In the genomic region with DNA sequence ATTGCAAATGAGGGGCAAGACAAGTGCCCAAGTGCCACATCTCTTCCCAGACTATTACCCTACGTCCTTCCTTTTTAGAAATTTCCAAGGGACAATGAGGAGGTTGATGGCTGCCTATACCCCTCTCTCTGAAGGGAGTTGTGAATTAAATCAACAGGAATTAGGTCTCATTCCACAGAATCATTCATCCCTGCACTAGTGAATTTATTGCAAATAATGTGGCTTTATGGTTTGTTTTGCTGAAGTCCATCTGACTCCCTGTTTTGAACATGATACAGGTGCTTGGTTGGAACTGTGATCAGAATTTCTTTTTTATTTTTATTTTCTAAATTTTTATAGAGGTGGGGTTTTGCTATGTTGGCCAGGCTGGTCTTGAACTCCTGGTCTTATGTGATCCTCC, we compare ENCODE assay signal across 27 cellular contexts. TPM values are rescaled to one million over a fixed set of nuclear protein-coding genes. Genes with fewer than 3 reads are reported as not detected.
DNase-seq lines count a peak whose midpoint lies in the region; ATAC-seq and TF ChIP-seq lines count a peak whose summit lies in the region.
"Had no signal": no experiment of that assay in that cellular context is flagged by ENCODE, and none has a peak within 500 bp of the region (broad histone marks: within the 10 kb centered on the region; RNA-seq: fewer than 3 reads in every experiment).

No MANE protein-coding gene starts in this region.

- POLR2A ChIA-PET in naive thymus-derived CD4-positive, alpha-beta T cell (lab: Charles Lee), result no interaction called here

- no peak overlapping the region for H3K4me3 ChIP-seq in heart right ventricle
- no peak overlapping the region for H3K4me3 ChIP-seq in lower lobe of right lung
- no peak overlapping the region for H3K4me3 ChIP-seq in tibial nerve
- H3K4me3 ChIP-seq in naive thymus-derived CD4-positive, alpha-beta T cell (ENCODE audit: low read length), result no peak overlapping the region
- H3K4me3 ChIP-seq: A549, MG63 had no signal

- CTCF ChIA-PET in naive thymus-derived CD4-positive, alpha-beta T cell (lab: Charles Lee), result no interaction called here

- H3K36me3 ChIP-seq in heart right ventricle (no peaks in the 10 kb centered on the region), lower lobe of right lung (no peaks in the 10 kb centered on the region), tibial nerve (no peaks in the 10 kb centered on the region)
- H3K36me3 ChIP-seq in naive thymus-derived CD4-positive, alpha-beta T cell (ENCODE audit: control insufficient read depth in 2 of 3, insufficient read depth in 3 of 3, low read length in 3 of 3), result no peaks in the 10 kb centered on the region
- H3K36me3 ChIP-seq: MG63 had no signal

- peaks cover 21% of the 10 kb centered on the region for H3K36me3 Mint-ChIP-seq in activated T-helper 17 cell treated with anti-CD3 and anti-CD28 coated beads, Interleukin-2, amount 50 U/mL, for 72 hours (ENCODE audit: low read depth)
- peaks cover 0 to 2% (median 0%) of the 10 kb centered on the region in 5 donors for H3K36me3 Mint-ChIP-seq in naive thymus-derived CD4-positive, alpha-beta T cell

- intact Hi-C loops in heart right ventricle (cut with DNase I), result no loop called here
- intact Hi-C loops in cardiac septum (cut with DNase I), result no loop called here
- intact Hi-C loops in lower lobe of right lung (cut with DNase I), result no loop called here
- intact Hi-C loops in naive thymus-derived CD4-positive, alpha-beta T cell (cut with micrococcal nuclease), result no loop called here

- H3K9me3 ChIP-seq in heart right ventricle (no peaks in the 10 kb centered on the region), lower lobe of right lung (no peaks in the 10 kb centered on the region), tibial nerve (no peaks in the 10 kb centered on the region)
- H3K9me3 ChIP-seq in naive thymus-derived CD4-positive, alpha-beta T cell (ENCODE audit: control insufficient read depth in 2 of 3, low read length in 3 of 3), result no peaks in the 10 kb centered on the region
- H3K9me3 ChIP-seq: A549, MG63 had no signal

- peaks cover 36% of the 10 kb centered on the region for H3K4me1 Mint-ChIP-seq in activated T-helper 17 cell treated with anti-CD3 and anti-CD28 coated beads, Interleukin-2, amount 50 U/mL, for 72 hours
- H3K4me1 Mint-ChIP-seq in naive thymus-derived CD4-positive, alpha-beta T cell, result peaks cover 11 to 38% (median 15%) of the 10 kb centered on the region in 7 donors

- H3K27ac ChIP-seq in heart right ventricle (peak overlapping the region in 9 of 10 donors; percentile 69 to 89 (median 80)), lower lobe of right lung (peak overlapping the region; percentile 86), tibial nerve (peak overlapping the region in 3 of 4 donors; percentile 60 to 93 (median 90))
- H3K27ac ChIP-seq in naive thymus-derived CD4-positive, alpha-beta T cell (ENCODE audit: low read depth, low read length), result no peak overlapping the region

- ATAC-seq in heart right ventricle, result no peak
- ATAC-seq in activated T-helper 17 cell treated with anti-CD3 and anti-CD28 coated beads, Interleukin-2, amount 50 U/mL, for 72 hours (replicated peaks), result no peak
- no peak for ATAC-seq in lower lobe of right lung
- no peak for ATAC-seq in HG03045 (IDR thresholded peaks at IDR 0.05; ENCODE audit: unreplicated experiment)
- ATAC-seq in naive thymus-derived CD4-positive, alpha-beta T cell, result no peak
- ATAC-seq: activated CD8-positive, alpha-beta T cell treated with anti-CD3 and anti-CD28 coated beads for 36 hours; activated naive CD4-positive, alpha-beta T cell treated with anti-CD3 and anti-CD28 coated beads, Interleukin-2, amount 50 U/mL, for 72 hours had no signal

- H3K27ac Mint-ChIP-seq in activated T-helper 17 cell treated with anti-CD3 and anti-CD28 coated beads, Interleukin-2, amount 50 U/mL, for 72 hours, result peak overlapping the region; percentile 99
- no peak overlapping the region for H3K27ac Mint-ChIP-seq in naive thymus-derived CD4-positive, alpha-beta T cell

- WGBS in heart right ventricle, 2 donors, result 95 to 100% methylated on average over 1 of the region's 1 CpG
- 77 to 94% methylated on average over 1 of the region's 1 CpG for WGBS in tibial nerve, 2 donors

- DNase-seq in heart right ventricle (no peak), cardiac septum (ENCODE audit: low spot score) (no peak), lower lobe of right lung (no peak), tibial nerve (ENCODE audit: low spot score in 2 of 2) (no peak), NCI-H446 (lab: John Stamatoyannopoulos, UW) (no peak)
- DNase-seq in naive thymus-derived CD4-positive, alpha-beta T cell, result no peak
- DNase-seq: activated CD4-positive, CD25-positive, alpha-beta regulatory T cell treated with anti-CD3 and anti-CD28 coated beads, Interleukin-2, amount 50 U/mL, for 72 hours; activated CD8-positive, alpha-beta T cell treated with anti-CD3 and anti-CD28 coated beads for 36 hours; anterior cingulate cortex; COR-L47; cortex of kidney; DMS79; GF-D8; islet precursor cell; KBM-7; MG63; NCI-H2029 treated with DMSO at 0.1 percent for 48 hours; NCI-H2227 treated with DMSO at 0.1 percent for 48 hours; NCI-H69; stimulated activated CD4-positive, alpha-beta T cell treated with anti-CD3 and anti-CD28 coated beads, Interleukin-15, amount 100 ng/mL, for 24 hours; stimulated activated naive CD4-positive, alpha-beta T cell had no signal

- no peak for TF ChIP-seq POLR2A in tibial nerve (IDR thresholded peaks at IDR 0.05)

- H3K4me1 ChIP-seq in heart right ventricle (peaks cover 5 to 67% (median 37%) of the 10 kb centered on the region in 9 donors), lower lobe of right lung (peaks cover 44% of the 10 kb centered on the region), tibial nerve (peaks cover 0 to 58% (median 22%) of the 10 kb centered on the region in 4 donors)
- H3K4me1 ChIP-seq in naive thymus-derived CD4-positive, alpha-beta T cell (ENCODE audit: control insufficient read depth in 2 of 2, insufficient read depth in 2 of 2, low read length in 2 of 2), result peaks cover 9 to 24% of the 10 kb centered on the region in 2 donors

- H3K27me3 ChIP-seq in heart right ventricle, result no peaks in the 10 kb centered on the region
- no peaks in the 10 kb centered on the region for H3K27me3 ChIP-seq in lower lobe of right lung (ENCODE audit: low read depth)
- H3K27me3 ChIP-seq in tibial nerve, result no peaks in the 10 kb centered on the region
- no peaks in the 10 kb centered on the region for H3K27me3 ChIP-seq in naive thymus-derived CD4-positive, alpha-beta T cell (ENCODE audit: control insufficient read depth in 2 of 2, insufficient read depth in 2 of 2, low read length in 2 of 2)
- H3K27me3 ChIP-seq: MG63 had no signal

- H3K9me3 Mint-ChIP-seq in activated T-helper 17 cell treated with anti-CD3 and anti-CD28 coated beads, Interleukin-2, amount 50 U/mL, for 72 hours, result no peaks in the 10 kb centered on the region
- no peaks in the 10 kb centered on the region for H3K9me3 Mint-ChIP-seq in naive thymus-derived CD4-positive, alpha-beta T cell
- H3K9me3 Mint-ChIP-seq: activated CD8-positive, alpha-beta T cell treated with anti-CD3 and anti-CD28 coated beads for 36 hours; neural crest cell had no signal

- no peaks in the 10 kb centered on the region for H3K27me3 Mint-ChIP-seq in activated T-helper 17 cell treated with anti-CD3 and anti-CD28 coated beads, Interleukin-2, amount 50 U/mL, for 72 hours
- H3K27me3 Mint-ChIP-seq in naive thymus-derived CD4-positive, alpha-beta T cell, result no peaks in the 10 kb centered on the region
- H3K27me3 Mint-ChIP-seq: activated CD8-positive, alpha-beta T cell treated with anti-CD3 and anti-CD28 coated beads for 36 hours had no signal

- no peak for TF ChIP-seq CTCF in heart right ventricle (IDR thresholded peaks at IDR 0.05)
- no peak for TF ChIP-seq CTCF in lower lobe of right lung (IDR thresholded peaks at IDR 0.05)
- no peak for TF ChIP-seq CTCF in tibial nerve (IDR thresholded peaks at IDR 0.05)

- no peak for TF ChIP-seq EP300 in tibial nerve (IDR thresholded peaks at IDR 0.05)

- H3K4me3 Mint-ChIP-seq in activated T-helper 17 cell treated with anti-CD3 and anti-CD28 coated beads, Interleukin-2, amount 50 U/mL, for 72 hours, result no peak overlapping the region
- no peak overlapping the region for H3K4me3 Mint-ChIP-seq in naive thymus-derived CD4-positive, alpha-beta T cell
- H3K4me3 Mint-ChIP-seq: activated CD8-positive, alpha-beta T cell treated with anti-CD3 and anti-CD28 coated beads for 36 hours; B cell; neural crest cell had no signal

RNA-seq across cellular contexts. Expression of gene THEM4, which starts 34.3 kb away (rescaled TPM):
- 10 to 100 TPM; 14.5 to 18.6 (median 16.2) TPM for total RNA-seq in heart right ventricle
- polyA plus RNA-seq in heart right ventricle, result 10 to 100 TPM; 13.9 to 32.5 TPM
- 15.7 TPM for total RNA-seq in cardiac septum
- 10 to 100 TPM; 26.6 to 33.0 TPM for total RNA-seq in activated T-helper 17 cell treated with anti-CD3 and anti-CD28 coated beads, Interleukin-2, amount 50 U/mL, for 72 hours
- total RNA-seq in lower lobe of right lung, result 15.0 TPM
- total RNA-seq in tibial nerve, result 10 to 100 TPM; 17.7 to 48.6 (median 32.3) TPM
- total RNA-seq in naive thymus-derived CD4-positive, alpha-beta T cell, result 100 to 1,000 TPM in 2 of 5 experiments, 10 to 100 TPM in 3; 37.6 to 143 (median 44.6) TPM
- 100 to 1,000 TPM; 113 to 122 TPM for polyA plus RNA-seq in naive thymus-derived CD4-positive, alpha-beta T cell

RNA-seq across cellular contexts. Expression of gene S100A10, which starts 50.1 kb away (rescaled TPM):
- total RNA-seq in heart right ventricle (100 to 1,000 TPM in 9 of 10 donors, 10 to 100 TPM in 1; 71.3 to 519 (median 235) TPM), cardiac septum (131 TPM), lower lobe of right lung (602 TPM), tibial nerve (100 to 1,000 TPM; 108 to 230 (median 192) TPM)
- polyA plus RNA-seq in heart right ventricle, result 100 to 1,000 TPM; 319 to 412 TPM
- total RNA-seq in activated T-helper 17 cell treated with anti-CD3 and anti-CD28 coated beads, Interleukin-2, amount 50 U/mL, for 72 hours, result 100 to 1,000 TPM; 181 to 377 TPM
- total RNA-seq in naive thymus-derived CD4-positive, alpha-beta T cell, result 100 to 1,000 TPM; 131 to 361 (median 143) TPM
- polyA plus RNA-seq in naive thymus-derived CD4-positive, alpha-beta T cell, result 100 to 1,000 TPM; 458 to 492 TPM
